Comparison of ENCODE assay signal across 9 cellular contexts in genomic region chr15:76058714-76059319, GRCh38. TPM values are rescaled to one million over a fixed set of nuclear protein-coding genes. Genes with fewer than 3 reads are reported as not detected.
DNase-seq lines count a peak whose midpoint lies in the region; ATAC-seq and TF ChIP-seq lines count a peak whose summit lies in the region.
"Had no signal": no experiment of that assay in that cellular context is flagged by ENCODE, and none has a peak within 500 bp of the region (broad histone marks: within the 10 kb centered on the region; RNA-seq: fewer than 3 reads in every experiment).

No MANE protein-coding gene starts in this region.

- DNase-seq in AG04450 (ENCODE audit: low read depth, low spot score) = no peak
- peak; percentile 41 for DNase-seq in GM13976 (ENCODE audit: low spot score)
- no peak for DNase-seq in PC-9
- no peak for DNase-seq in central memory CD8-positive, alpha-beta T cell (ENCODE audit: low spot score in 2 of 2)
- no peak for DNase-seq in lower leg skin (ENCODE audit: low spot score in 2 of 2)
- no peak for DNase-seq in stomach
- DNase-seq in effector CD4-positive, alpha-beta T cell = no peak

- WGBS in lower leg skin, 2 donors = 8 to 9% methylated on average over 18 of the region's 18 CpGs
- whole genome bisulfite sequencing in stomach, 5 donors = 9 to 14% (median 10%) methylated on average over 18 of the region's 18 CpGs

- no peak for TF ChIP-seq POLR2A in lower leg skin (IDR thresholded peaks at IDR 0.05)
- no peak for TF ChIP-seq POLR2A in stomach (IDR thresholded peaks at IDR 0.05)

- peaks cover 71% of the 10 kb centered on the region for H3K27me3 Mint-ChIP-seq in central memory CD8-positive, alpha-beta T cell

- H3K4me3 ChIP-seq in AG04450 (ENCODE audit: low read depth, low read length) (peak overlapping the region; percentile 62), PC-9 (peak overlapping the region; percentile 63), lower leg skin (ENCODE audit: low read depth, poor library complexity, severe bottlenecking) (peak overlapping the region; percentile 41), stomach (peak overlapping the region; percentile 63 to 85 (median 68))

- BruUV-seq in PC-9 (replicated peaks; lab: Mats Ljungman, UMichigan) = no TSS peak

- H3F3A ChIP-seq in PC-9 (ENCODE audit: insufficient read depth, low read depth) = peaks cover 17% of the 10 kb centered on the region

- H2AFZ ChIP-seq in PC-9 = peak overlapping the region; percentile 82; the same call in 1 of the 2 replicates

- peaks cover 19% of the 10 kb centered on the region for H3K4me1 Mint-ChIP-seq in central memory CD8-positive, alpha-beta T cell

- in situ Hi-C loops in GM13976 (cut with MboI; ENCODE audit: low sequenced_read_pairs, unreplicated experiment) = loop anchor here (10.0 kb wide), 1 partner anchor 86 kb away; no protein-coding TSS in a partner anchor

- no peaks in the 10 kb centered on the region for H4K20me1 ChIP-seq in PC-9 (ENCODE audit: insufficient read depth)

- H3K79me2 ChIP-seq in PC-9 (ENCODE audit: low read depth) = no peaks in the 10 kb centered on the region

- TF ChIP-seq CTCF in AG04450 (IDR thresholded peaks at IDR 0.05; ENCODE audit: low read depth, low read length) (peak; percentile 12; the same call in 1 of the 2 replicates), GM13976 (IDR thresholded peaks at IDR 0.05; ENCODE audit: borderline replicate concordance, control extremely low read depth, extremely low read depth, insufficient read depth, missing control alignments) (peak; percentile 40), PC-9 (conservative IDR thresholded peaks at IDR 0.05) (no peak), lower leg skin (IDR thresholded peaks at IDR 0.05) (no peak), stomach (IDR thresholded peaks at IDR 0.05) (no peak)

- H3K9me3 ChIP-seq in AG04450 (ENCODE audit: control insufficient read depth, insufficient read depth, low read length) = no peaks in the 10 kb centered on the region; the same call in 1 of the 2 replicates
- no peaks in the 10 kb centered on the region for H3K9me3 ChIP-seq in PC-9 (ENCODE audit: insufficient read depth, low read depth)
- H3K9me3 ChIP-seq in stomach = no peaks in the 10 kb centered on the region

- peak overlapping the region; percentile 83 for H3K4me2 ChIP-seq in PC-9

- ATAC-seq in central memory CD8-positive, alpha-beta T cell (replicated peaks; ENCODE audit: extremely low read depth, poor library complexity, severe bottlenecking) = no peak
- ATAC-seq in GM21360 (IDR thresholded peaks at IDR 0.05; ENCODE audit: unreplicated experiment) = no peak

- POLR2A ChIA-PET in AG04450 (lab: Yijun Ruan, JAX) = no interaction called here
- POLR2A ChIA-PET in PC-9 (lab: Charles Lee; ENCODE audit: unreplicated experiment) = interaction anchor here (0.7 kb wide), 1 partner anchor 112 kb away, joined by 4 read pairs; no protein-coding TSS in a partner anchor

- H3K27ac Mint-ChIP-seq in central memory CD8-positive, alpha-beta T cell (ENCODE audit: low read depth) = no peak overlapping the region

- H3K9me2 ChIP-seq in PC-9 (ENCODE audit: insufficient read depth) = no peaks in the 10 kb centered on the region

- no peak overlapping the region for H3K27ac ChIP-seq in AG04450 (ENCODE audit: low read depth, low read length)
- no peak overlapping the region for H3K27ac ChIP-seq in PC-9
- H3K27ac ChIP-seq in stomach = no peak overlapping the region

- no peaks in the 10 kb centered on the region for H3K9me3 Mint-ChIP-seq in central memory CD8-positive, alpha-beta T cell

- H3K4me1 ChIP-seq in PC-9 (replicated peaks; ENCODE audit: insufficient read depth) (peaks cover 16% of the 10 kb centered on the region), stomach (peaks cover 21 to 31% (median 26%) of the 10 kb centered on the region in 4 donors)

- H3K36me3 Mint-ChIP-seq in central memory CD8-positive, alpha-beta T cell (ENCODE audit: insufficient read depth) = peaks cover 5% of the 10 kb centered on the region

- H3K36me3 ChIP-seq in PC-9 (ENCODE audit: low read depth) = no peaks in the 10 kb centered on the region
- H3K36me3 ChIP-seq in stomach = no peaks in the 10 kb centered on the region

- H3K4me3 Mint-ChIP-seq in central memory CD8-positive, alpha-beta T cell = peak overlapping the region; percentile 68

- intact Hi-C loops in PC-9 (cut with micrococcal nuclease; ENCODE audit: unreplicated experiment) (loop anchor here (5.0 to 10.0 kb wide), 2 partner anchors 247 to 806 kb away; no protein-coding TSS in a partner anchor), lower leg skin (cut with DNase I; ENCODE audit: low total_unique reads) (no loop called here), stomach (cut with DNase I; ENCODE audit: low total_unique reads) (no loop called here)

- no peak for TF ChIP-seq EP300 in stomach (IDR thresholded peaks at IDR 0.05)

- peaks cover 49% of the 10 kb centered on the region for H3K27me3 ChIP-seq in AG04450 (ENCODE audit: control insufficient read depth, insufficient read depth, low read length)
- H3K27me3 ChIP-seq in PC-9 (ENCODE audit: insufficient read depth, low read depth) = peaks cover 21% of the 10 kb centered on the region; the same call in 1 of the 2 replicates
- H3K27me3 ChIP-seq in stomach = peaks cover 0 to 60% (median 4%) of the 10 kb centered on the region in 3 donors

- CTCF ChIA-PET in AG04450 (lab: Charles Lee) (interaction anchor here (1.0 to 8.2 kb wide), 4 partner anchors 11 to 809 kb away, joined by 3 to 167 read pairs (median 32); no protein-coding TSS in a partner anchor), PC-9 (lab: Charles Lee) (interaction anchor here (0.6 to 4.0 kb wide), 3 partner anchors 80 to 129 kb away, joined by 3 to 68 read pairs (median 5); no protein-coding TSS in a partner anchor)

RNA-seq across cellular contexts. Expression of gene TMEM266, which starts 1.0 kb away (rescaled TPM):
- polyA plus RNA-seq in AG04450 (2011; rRNA removed) = 0.05 TPM in 1 of 2 replicates, not detected in the other
- polyA minus RNA-seq in AG04450 (2011; rRNA and poly(A)+ RNA removed) = 0.13 TPM in 1 of 2 replicates, not detected in the other
- total RNA-seq in PC-9 (2021) = 0.38 and 0.41 TPM in 2 replicates
- total RNA-seq in lower leg skin = 1 to 10 TPM in 3 of 4 donors, under 1 TPM in 1; 0.27 to 2.7 (median 1.5) TPM
- total RNA-seq in stomach = 1 to 10 TPM in 1 of 5 donors, not detected in 4; 2.8 TPM
- polyA plus RNA-seq in stomach = 1 to 10 TPM in 1 of 3 donors, under 1 TPM in 2; 0.35 to 2.0 (median 0.56) TPM
- total RNA-seq: pulmonary artery endothelial cell had no signal

RNA-seq across cellular contexts. Expression of gene NRG4, which starts 46.6 kb away (rescaled TPM):
- not detected in 2 replicates for polyA plus RNA-seq in AG04450 (2011; rRNA removed)
- polyA minus RNA-seq in AG04450 (2011; rRNA and poly(A)+ RNA removed) = not detected in 2 replicates
- 5.2 and 11.3 TPM in 2 replicates for total RNA-seq in PC-9 (2021)
- total RNA-seq in lower leg skin = 1 to 10 TPM in 3 of 4 donors, under 1 TPM in 1; 0.25 to 4.6 (median 1.8) TPM
- 10 to 100 TPM in 3 of 5 donors, not detected in 2; 16.4 to 42.0 (median 30.4) TPM for total RNA-seq in stomach
- polyA plus RNA-seq in stomach = 10 to 100 TPM in 2 of 3 donors, 1 to 10 TPM in 1; 1.6 to 22.7 (median 16.6) TPM
- total RNA-seq: pulmonary artery endothelial cell had no signal

Comparison
In these comparisons a context has a peak if more than half of its experiments do, and no peak if none do; other contexts are left out.
1. CTCF ChIP-seq: peak in AG04450 (single experiment) and GM13976 (single experiment); none in PC-9 (single experiment), lower leg skin (0 of 3) and stomach (0 of 7).
2. Peak in every context shown above with its lines, with median percentiles within 50 percentile points of each other: H3K4me3 ChIP-seq.